8 cellular contexts compared by ENCODE assay signal in genomic region chr13:114130708-114131580, GRCh38. TPM values are rescaled to one million over a fixed set of nuclear protein-coding genes. Genes with fewer than 3 reads are reported as not detected.
DNase-seq lines count a peak whose midpoint lies in the region; ATAC-seq and TF ChIP-seq lines count a peak whose summit lies in the region.

No MANE protein-coding gene starts in this region.

- ATAC-seq in GM21390 (IDR thresholded peaks at IDR 0.05; ENCODE audit: unreplicated experiment) (peak; percentile 29), GM21423 (IDR thresholded peaks at IDR 0.05; ENCODE audit: unreplicated experiment) (no peak)

- H3K4me3 ChIP-seq in BE2C (ENCODE audit: low read depth, low read length) (peak overlapping the region; percentile 93), esophagus (ENCODE audit: low read depth in 1 of 2, low read length in 2 of 2) (peak overlapping the region; percentile 46 to 57), muscle layer of colon (ENCODE audit: low read depth in 1 of 2, low read length in 2 of 2) (peak overlapping the region; percentile 66 to 93), tibial nerve (peak overlapping the region; percentile 71 to 97 (median 96))

- no peaks in the 10 kb centered on the region for H3K9me3 ChIP-seq in BE2C
- no peaks in the 10 kb centered on the region for H3K9me3 ChIP-seq in esophagus (ENCODE audit: control insufficient read depth in 2 of 2, insufficient read depth in 1 of 2, low read depth in 1 of 2, low read length in 1 of 2)
- no peaks in the 10 kb centered on the region for H3K9me3 ChIP-seq in muscle layer of colon (ENCODE audit: low read length)
- no peaks in the 10 kb centered on the region for H3K9me3 ChIP-seq in tibial nerve

- peak in 1 of 2 donors; percentile 20 for TF ChIP-seq EP300 in tibial nerve (IDR thresholded peaks at IDR 0.05)

- no peak for TF ChIP-seq POLR2A in tibial nerve (IDR thresholded peaks at IDR 0.05)

- DNase-seq in BE2C (peak; percentile 73), NCI-H748 (lab: John Stamatoyannopoulos, UW; ENCODE audit: unreplicated experiment) (peak; percentile 77), tibial nerve (ENCODE audit: low spot score in 2 of 2) (peak in 1 of 2 donors; percentile 41)
- peak; percentile 55 for DNase-seq in activated CD8-positive, alpha-beta memory T cell treated with anti-CD3 and anti-CD28 coated beads, Interleukin-2, amount 50 U/mL, for 4 hours

- H3K27ac ChIP-seq in esophagus (ENCODE audit: low read depth in 2 of 2, low read length in 1 of 2): peak overlapping the region; percentile 76 to 79
- H3K27ac ChIP-seq in muscle layer of colon (ENCODE audit: low read depth, low read length): peak overlapping the region; percentile 76
- H3K27ac ChIP-seq in tibial nerve: peak overlapping the region; percentile 48 to 88 (median 86)

- WGBS in esophagus, 2 donors: 5 to 16% methylated on average over 34 to 35 of the region's 35 CpGs
- WGBS in tibial nerve, 2 donors: 2% methylated on average over 28 to 29 of the region's 35 CpGs

- TF ChIP-seq CTCF in BE2C (IDR thresholded peaks at IDR 0.05; ENCODE audit: low read depth, low read length) (no peak), tibial nerve (IDR thresholded peaks at IDR 0.05) (no peak)

- H3K9ac ChIP-seq in muscle layer of colon (ENCODE audit: low read length): peak overlapping the region; percentile 58

- H3K4me1 ChIP-seq in BE2C: peaks cover 20% of the 10 kb centered on the region
- H3K4me1 ChIP-seq in esophagus (ENCODE audit: control insufficient read depth in 2 of 2, insufficient read depth in 2 of 2, low read length in 1 of 2): peaks cover 14 to 19% of the 10 kb centered on the region in 2 donors
- peaks cover 35% of the 10 kb centered on the region for H3K4me1 ChIP-seq in muscle layer of colon (ENCODE audit: insufficient read depth, low read length)
- peaks cover 0 to 48% (median 37%) of the 10 kb centered on the region in 4 donors for H3K4me1 ChIP-seq in tibial nerve

- H3K36me3 ChIP-seq in BE2C: no peaks in the 10 kb centered on the region
- H3K36me3 ChIP-seq in esophagus (ENCODE audit: control insufficient read depth in 2 of 2, insufficient read depth in 2 of 2, low read length in 1 of 2): no peaks in the 10 kb centered on the region
- no peaks in the 10 kb centered on the region for H3K36me3 ChIP-seq in muscle layer of colon (ENCODE audit: insufficient read depth, low read length)
- no peaks in the 10 kb centered on the region for H3K36me3 ChIP-seq in tibial nerve

- H3K27me3 ChIP-seq in BE2C: no peaks in the 10 kb centered on the region
- peaks cover 0 to 2% of the 10 kb centered on the region in 2 donors for H3K27me3 ChIP-seq in esophagus (ENCODE audit: control insufficient read depth in 1 of 2, insufficient read depth in 2 of 2, low read length in 2 of 2)
- no peaks in the 10 kb centered on the region for H3K27me3 ChIP-seq in muscle layer of colon (ENCODE audit: control insufficient read depth in 1 of 2, insufficient read depth in 2 of 2, low read length in 2 of 2)
- no peaks in the 10 kb centered on the region for H3K27me3 ChIP-seq in tibial nerve

RNA-seq across cellular contexts. Expression of gene RASA3, which starts 1.5 kb away (rescaled TPM):
- polyA plus RNA-seq in BE2C (2012; ENCODE audit: insufficient read depth, insufficient read length, low read depth): 5.1 TPM
- 1 to 10 TPM; 1.5 to 1.8 TPM for polyA plus RNA-seq in esophagus
- total RNA-seq in tibial nerve: 10 to 100 TPM; 36.2 to 63.3 (median 46.3) TPM

RNA-seq across cellular contexts. Expression of gene CFAP97D2, which starts 48.1 kb away (rescaled TPM):
- polyA plus RNA-seq in BE2C (2012; ENCODE audit: insufficient read depth, insufficient read length, low read depth): not detected
- polyA plus RNA-seq in esophagus: not detected
- not detected for total RNA-seq in tibial nerve
